Comparison of ENCODE assay signal across 14 cellular contexts in the genomic region with DNA sequence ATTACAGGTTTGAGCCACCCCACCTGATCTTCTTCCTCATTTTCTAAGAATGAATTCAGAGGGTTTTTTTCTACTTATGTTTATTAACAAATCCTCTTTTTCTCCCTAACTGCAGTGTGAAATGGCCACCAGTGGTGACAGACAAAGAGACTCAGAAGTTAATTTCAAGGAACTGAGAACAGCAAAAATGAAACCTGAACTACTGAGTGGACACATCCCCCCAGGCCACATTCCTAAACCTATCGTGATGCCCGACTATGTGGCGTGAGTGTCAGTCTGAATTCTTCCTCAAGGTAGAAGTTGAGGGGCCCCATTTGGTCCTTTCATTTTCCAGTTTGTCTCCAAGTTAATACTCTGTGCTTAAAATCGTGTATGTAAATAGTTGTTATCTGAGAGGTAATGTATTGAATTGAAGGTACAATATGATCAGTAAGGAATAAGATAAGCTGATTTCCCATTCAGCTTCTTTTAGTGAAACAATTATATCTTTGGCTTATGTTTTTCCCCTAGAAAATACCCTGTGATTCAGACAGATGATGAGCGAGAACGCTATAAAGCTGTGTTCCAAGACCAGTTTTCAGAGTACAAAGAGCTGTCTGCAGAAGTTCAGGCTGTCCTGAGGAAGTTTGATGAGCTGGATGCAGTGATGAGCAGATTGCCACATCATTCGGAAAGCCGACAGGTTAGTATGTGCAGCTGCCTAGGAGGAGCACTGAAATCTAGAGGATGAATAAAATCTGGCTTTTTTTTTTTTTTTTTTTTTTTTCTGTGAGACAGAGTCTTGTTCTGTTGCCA. TPM values are rescaled to one million over a fixed set of nuclear protein-coding genes. Genes with fewer than 3 reads are reported as not detected.
DNase-seq lines count a peak whose midpoint lies in the region; ATAC-seq and TF ChIP-seq lines count a peak whose summit lies in the region.
"Had no signal": no experiment of that assay in that cellular context is flagged by ENCODE, and none has a peak within 500 bp of the region (broad histone marks: within the 10 kb centered on the region; RNA-seq: fewer than 3 reads in every experiment).

No MANE protein-coding gene starts in this region.

- DNase-seq in activated T-cell treated with anti-CD3 and anti-CD28 coated beads, Interleukin-2, amount 50 U/mL, for 72 hours = no peak
- DNase-seq in activated T-cell treated with anti-CD3 and anti-CD28 coated beads for 4 hours (no peak), epidermal melanocyte (ENCODE audit: insufficient read length, low spot score) (no peak), NCI-H146 (lab: John Stamatoyannopoulos, UW) (no peak), right atrium auricular region (ENCODE audit: low spot score) (no peak)
- no peak for DNase-seq in CD4-positive, alpha-beta memory T cell
- DNase-seq: activated T-cell treated with anti-CD3 and anti-CD28 coated beads, Interleukin-2, amount 50 U/mL, for 4 hours; Peyer's patch had no signal

- no peaks in the 10 kb centered on the region for H3K4me1 Mint-ChIP-seq in activated T-cell treated with anti-CD3 and anti-CD28 coated beads, Interleukin-2, amount 50 U/mL, for 72 hours (ENCODE audit: low read depth)
- H3K4me1 Mint-ChIP-seq in CD4-positive, alpha-beta memory T cell = no peaks in the 10 kb centered on the region

- CTCF ChIA-PET in CD4-positive, alpha-beta memory T cell (lab: Charles Lee; ENCODE audit: partially characterized antibody) = interaction anchor here (0.7 kb wide), 1 partner anchor 1153 kb away, joined by 3 read pairs; no protein-coding TSS in a partner anchor

- H3K9me3 ChIP-seq in CD4-positive, alpha-beta memory T cell (ENCODE audit: control insufficient read depth in 1 of 2, low read length in 2 of 2) = no peaks in the 10 kb centered on the region
- H3K9me3 ChIP-seq in right atrium auricular region = no peaks in the 10 kb centered on the region
- H3K9me3 ChIP-seq: Peyer's patch, prostate gland had no signal

- H3K27ac Mint-ChIP-seq in activated T-cell treated with anti-CD3 and anti-CD28 coated beads, Interleukin-2, amount 50 U/mL, for 72 hours = peak overlapping the region; percentile 86
- H3K27ac Mint-ChIP-seq in CD4-positive, alpha-beta memory T cell = no peak overlapping the region

- H3K9me3 Mint-ChIP-seq in activated T-cell treated with anti-CD3 and anti-CD28 coated beads, Interleukin-2, amount 50 U/mL, for 72 hours = no peaks in the 10 kb centered on the region
- no peaks in the 10 kb centered on the region for H3K9me3 Mint-ChIP-seq in CD4-positive, alpha-beta memory T cell
- H3K9me3 Mint-ChIP-seq: activated T-cell treated with anti-CD3 and anti-CD28 coated beads, Interleukin-2, amount 50 U/mL, for 4 hours had no signal

- H3K36me3 Mint-ChIP-seq in activated T-cell treated with anti-CD3 and anti-CD28 coated beads, Interleukin-2, amount 50 U/mL, for 72 hours (ENCODE audit: insufficient read depth in 2 of 2) = no peaks in the 10 kb centered on the region
- H3K36me3 Mint-ChIP-seq in CD4-positive, alpha-beta memory T cell = peaks cover 0 to 5% of the 10 kb centered on the region in 2 donors

- intact Hi-C loops in CD4-positive, alpha-beta memory T cell (cut with micrococcal nuclease) = no loop called here

- POLR2A ChIA-PET in CD4-positive, alpha-beta memory T cell (lab: Charles Lee; ENCODE audit: partially characterized antibody) = no interaction called here

- no peaks in the 10 kb centered on the region for H3K4me1 ChIP-seq in CD4-positive, alpha-beta memory T cell (ENCODE audit: insufficient read depth, low read length)
- H3K4me1 ChIP-seq in right atrium auricular region = no peaks in the 10 kb centered on the region
- H3K4me1 ChIP-seq: prostate gland had no signal

- H3K4me3 ChIP-seq in CD4-positive, alpha-beta memory T cell (ENCODE audit: low read length in 2 of 2) = no peak overlapping the region
- no peak overlapping the region for H3K4me3 ChIP-seq in right atrium auricular region
- H3K4me3 ChIP-seq: hepatocyte, lung, Peyer's patch, prostate gland had no signal

- H3K36me3 ChIP-seq in CD4-positive, alpha-beta memory T cell (ENCODE audit: insufficient read depth, low read length) = no peaks in the 10 kb centered on the region
- no peaks in the 10 kb centered on the region for H3K36me3 ChIP-seq in right atrium auricular region
- H3K36me3 ChIP-seq: prostate gland had no signal

- no peaks in the 10 kb centered on the region for H3K27me3 Mint-ChIP-seq in activated T-cell treated with anti-CD3 and anti-CD28 coated beads, Interleukin-2, amount 50 U/mL, for 72 hours (ENCODE audit: low read depth)
- no peaks in the 10 kb centered on the region for H3K27me3 Mint-ChIP-seq in CD4-positive, alpha-beta memory T cell

- TF ChIP-seq CTCF in right atrium auricular region (IDR thresholded peaks at IDR 0.05) = no peak

- ATAC-seq in activated T-cell treated with anti-CD3 and anti-CD28 coated beads, Interleukin-2, amount 50 U/mL, for 72 hours (replicated peaks in 1 of 2) = peak; percentile 40 to 86
- ATAC-seq in GM21717 (IDR thresholded peaks at IDR 0.05; ENCODE audit: unreplicated experiment) (peak; percentile 67), HG03432 (IDR thresholded peaks at IDR 0.05; ENCODE audit: unreplicated experiment) (peak; percentile 80)
- ATAC-seq: activated T-cell treated with anti-CD3 and anti-CD28 coated beads, Interleukin-2, amount 50 U/mL, for 4 hours had no signal

- no peaks in the 10 kb centered on the region for H3K27me3 ChIP-seq in CD4-positive, alpha-beta memory T cell (ENCODE audit: insufficient read depth, low read length)
- no peaks in the 10 kb centered on the region for H3K27me3 ChIP-seq in right atrium auricular region
- H3K27me3 ChIP-seq: hepatocyte, Peyer's patch had no signal

- H3K27ac ChIP-seq in CD4-positive, alpha-beta memory T cell (ENCODE audit: low read depth, low read length) = no peak overlapping the region
- no peak overlapping the region for H3K27ac ChIP-seq in right atrium auricular region
- H3K27ac ChIP-seq: hepatocyte, KMS-11, Peyer's patch, prostate gland had no signal

- peak overlapping the region in 1 of 2 donors; percentile 46 for H3K4me3 Mint-ChIP-seq in activated T-cell treated with anti-CD3 and anti-CD28 coated beads, Interleukin-2, amount 50 U/mL, for 72 hours
- H3K4me3 Mint-ChIP-seq in CD4-positive, alpha-beta memory T cell = no peak overlapping the region
- H3K4me3 Mint-ChIP-seq: activated T-cell treated with anti-CD3 and anti-CD28 coated beads, Interleukin-2, amount 50 U/mL, for 4 hours had no signal

RNA-seq across cellular contexts. Expression of a gene that starts 17.7 kb away (rescaled TPM):
- under 1 TPM; 0.74 to 0.76 TPM for total RNA-seq in activated T-cell treated with anti-CD3 and anti-CD28 coated beads, Interleukin-2, amount 50 U/mL, for 72 hours
- 1 to 10 TPM; 1.1 TPM for total RNA-seq in CD4-positive, alpha-beta memory T cell
- 1 to 10 TPM in 1 of 2 donors, under 1 TPM in 1; 0.20 to 1.5 TPM for polyA plus RNA-seq in CD4-positive, alpha-beta memory T cell
- total RNA-seq in right atrium auricular region = 1 to 10 TPM; 1.6 to 2.3 TPM

RNA-seq across cellular contexts. Expression of a gene that starts 60.0 kb away (rescaled TPM):
- total RNA-seq in activated T-cell treated with anti-CD3 and anti-CD28 coated beads, Interleukin-2, amount 50 U/mL, for 72 hours = 1 to 10 TPM in 1 of 2 donors, under 1 TPM in 1; 0.62 to 2.8 TPM
- 1 to 10 TPM; 4.9 to 6.0 TPM for total RNA-seq in CD4-positive, alpha-beta memory T cell
- under 1 TPM in 1 of 2 donors, not detected in 1; 0.13 TPM for polyA plus RNA-seq in CD4-positive, alpha-beta memory T cell
- 1 to 10 TPM; 2.7 to 3.2 TPM for total RNA-seq in right atrium auricular region
